10 cellular contexts compared by ENCODE assay signal in genomic region chr1:25907473-25908058, GRCh38. TPM values are rescaled to one million over a fixed set of nuclear protein-coding genes. Genes with fewer than 3 reads are reported as not detected.
DNase-seq lines count a peak whose midpoint lies in the region; ATAC-seq and TF ChIP-seq lines count a peak whose summit lies in the region.
"Had no signal": no experiment of that assay in that cellular context is flagged by ENCODE, and none has a peak within 500 bp of the region (broad histone marks: within the 10 kb centered on the region; RNA-seq: fewer than 3 reads in every experiment).

No MANE protein-coding gene starts in this region.

- no peak overlapping the region for H3K4me2 ChIP-seq in mammary epithelial cell (ENCODE audit: insufficient read depth, low read depth, low read length)
- peak overlapping the region; percentile 88 for H3K4me2 ChIP-seq in OCI-LY3 (ENCODE audit: low read length)

- in situ Hi-C loops in mammary epithelial cell (cut with MboI; ENCODE audit: low sequenced_read_pairs in 2 of 2) = loop anchor here in 1 of 2 donors (5.0 kb wide), 1 partner anchor 90 kb away; the partner anchor contains the start of gene PAFAH2

- peaks cover 29% of the 10 kb centered on the region for H3K79me2 ChIP-seq in mammary epithelial cell (ENCODE audit: insufficient read depth, low read length)
- H3K79me2 ChIP-seq in OCI-LY3 (ENCODE audit: low read length) = peaks cover 35% of the 10 kb centered on the region

- H3K9me3 Mint-ChIP-seq in MCF 10A (ENCODE audit: unreplicated experiment) (no peaks in the 10 kb centered on the region), glutamatergic neuron (ENCODE audit: unreplicated experiment) (peaks cover 24% of the 10 kb centered on the region)

- no peaks in the 10 kb centered on the region for H3K9me3 ChIP-seq in mammary epithelial cell (replicated peaks; ENCODE audit: insufficient read depth, low read length)
- H3K9me3 ChIP-seq in OCI-LY3 (ENCODE audit: insufficient read depth, low read length) = no peaks in the 10 kb centered on the region
- H3K9me3 ChIP-seq in adrenal gland (replicated peaks in 1 of 3) = no peaks in the 10 kb centered on the region
- H3K9me3 ChIP-seq: upper lobe of right lung had no signal

- H3K36me3 ChIP-seq in mammary epithelial cell (ENCODE audit: insufficient read depth, low read length) (peaks cover 3% of the 10 kb centered on the region), OCI-LY3 (replicated peaks; ENCODE audit: low read depth, low read length) (peaks cover 20% of the 10 kb centered on the region), adrenal gland (replicated peaks in 1 of 2) (no peaks in the 10 kb centered on the region)
- H3K36me3 ChIP-seq: upper lobe of right lung had no signal

- no peak overlapping the region for H3K4me3 ChIP-seq in mammary epithelial cell (replicated peaks in 1 of 3; ENCODE audit: insufficient read depth in 1 of 3, low read depth in 2 of 3, low read length in 3 of 3)
- H3K4me3 ChIP-seq in OCI-LY3 (ENCODE audit: low read length) = peak overlapping the region; percentile 100; the same call in 1 of the 2 replicates
- H3K4me3 ChIP-seq in adrenal gland = no peak overlapping the region

- no peak overlapping the region for H3K27ac ChIP-seq in mammary epithelial cell (ENCODE audit: insufficient read depth, low read depth, low read length)
- H3K27ac ChIP-seq in OCI-LY3 (ENCODE audit: low read length) = no peak overlapping the region
- H3K27ac ChIP-seq in temporal lobe (ENCODE audit: low read depth, low read length) = peak overlapping the region; percentile 89
- H3K27ac ChIP-seq in adrenal gland = peak overlapping the region in 1 of 5 donors; percentile 45
- H3K27ac ChIP-seq: upper lobe of right lung had no signal

- H2AFZ ChIP-seq in mammary epithelial cell (ENCODE audit: low read depth, low read length) (no peak overlapping the region), OCI-LY3 (ENCODE audit: low read depth, low read length) (no peak overlapping the region)

- BruUV-seq in MCF 10A (replicated peaks; lab: Mats Ljungman, UMichigan) (no TSS peak), mammary epithelial cell (replicated peaks; lab: Mats Ljungman, UMichigan) (no TSS peak)

- TF ChIP-seq CTCF in MCF 10A (IDR thresholded peaks at IDR 0.05; ENCODE audit: unreplicated experiment) (no peak), mammary epithelial cell (conservative IDR thresholded peaks at IDR 0.05 in 1 of 2, IDR thresholded peaks at IDR 0.05 in 1 of 2; ENCODE audit: extremely low read depth in 1 of 2, insufficient read depth in 1 of 2, low read depth in 1 of 2, low read length in 2 of 2) (no peak), OCI-LY3 (IDR thresholded peaks at IDR 0.05; ENCODE audit: low read depth, low read length) (no peak), glutamatergic neuron (IDR thresholded peaks at IDR 0.05; ENCODE audit: partially characterized antibody, unreplicated experiment) (no peak), adrenal gland (IDR thresholded peaks at IDR 0.05) (no peak)

- POLR2A ChIA-PET in MCF 10A (lab: Yijun Ruan, JAX) = interaction anchor here (0.7 to 4.4 kb wide), 2 partner anchors 89 to 411 kb away, joined by 3 to 27 read pairs; partner anchors contain the start of gene PAFAH2

- TF ChIP-seq POLR2A in adrenal gland (IDR thresholded peaks at IDR 0.05) = no peak

- CTCF ChIA-PET in MCF 10A (lab: Yijun Ruan, JAX) (interaction anchor here (0.6 to 1.5 kb wide), 3 partner anchors 12 to 548 kb away, joined by 3 to 5 read pairs (median 4); partner anchors contain the start of gene MTFR1L), mammary epithelial cell (lab: Charles Lee; ENCODE audit: low non-redundant PET) (no interaction called here)

- H3K27me3 Mint-ChIP-seq in MCF 10A (ENCODE audit: insufficient read depth, unreplicated experiment) = no peaks in the 10 kb centered on the region
- peaks cover 21% of the 10 kb centered on the region for H3K27me3 Mint-ChIP-seq in glutamatergic neuron (ENCODE audit: unreplicated experiment)

- H3K27me3 ChIP-seq in mammary epithelial cell (ENCODE audit: insufficient read depth, low read length) (no peaks in the 10 kb centered on the region), OCI-LY3 (ENCODE audit: low read depth, low read length) (no peaks in the 10 kb centered on the region), adrenal gland (no peaks in the 10 kb centered on the region)
- H3K27me3 ChIP-seq: upper lobe of right lung had no signal

- intact Hi-C loops in MCF 10A (cut with micrococcal nuclease) (no loop called here), mammary epithelial cell (cut with micrococcal nuclease) (no loop called here), adrenal gland (cut with DNase I) (no loop called here)

- H3K9ac ChIP-seq in mammary epithelial cell (ENCODE audit: insufficient read depth, low read length) (no peak overlapping the region), OCI-LY3 (ENCODE audit: low read length) (no peak overlapping the region)

- H3K27ac Mint-ChIP-seq in MCF 10A (ENCODE audit: low read depth, unreplicated experiment) = no peak overlapping the region
- peak overlapping the region; percentile 99 for H3K27ac Mint-ChIP-seq in glutamatergic neuron (ENCODE audit: unreplicated experiment)

- DNase-seq in MCF 10A (ENCODE audit: unreplicated experiment) (no peak), mammary epithelial cell (no peak), glutamatergic neuron (no peak), adrenal gland (no peak)
- no peak for DNase-seq in stimulated activated CD4-positive, alpha-beta T cell treated with anti-CD3 and anti-CD28 coated beads, Interleukin-4, amount 100 ng/mL, for 4 hours
- DNase-seq: Karpas-422, upper lobe of right lung had no signal

- 88% methylated on average over 9 of the region's 9 CpGs for WGBS in mammary epithelial cell (ENCODE audit: low coverage, missing lambda C conversion rate)
- WGBS in adrenal gland, 4 donors = 74 to 91% (median 86%) methylated on average over 9 of the region's 9 CpGs

- H3K4me1 ChIP-seq in mammary epithelial cell (ENCODE audit: insufficient read depth, low read length) (peaks cover 25% of the 10 kb centered on the region), OCI-LY3 (ENCODE audit: low read length) (peaks cover 14% of the 10 kb centered on the region), adrenal gland (replicated peaks in 1 of 2) (peaks cover 20 to 22% of the 10 kb centered on the region in 2 donors)

- no peaks in the 10 kb centered on the region for H3K36me3 Mint-ChIP-seq in MCF 10A (ENCODE audit: insufficient read depth, unreplicated experiment)
- no peaks in the 10 kb centered on the region for H3K36me3 Mint-ChIP-seq in glutamatergic neuron (ENCODE audit: unreplicated experiment)

- dilution Hi-C loops in mammary epithelial cell (cut with HindIII; ENCODE audit: low sequenced_read_pairs) = no loop called here

- ATAC-seq in GM18517 (IDR thresholded peaks at IDR 0.05; ENCODE audit: unreplicated experiment) = no peak

- H3K4me1 Mint-ChIP-seq in MCF 10A (ENCODE audit: insufficient read depth, unreplicated experiment) (peaks cover 12% of the 10 kb centered on the region), glutamatergic neuron (ENCODE audit: low read depth, unreplicated experiment) (peaks cover 24% of the 10 kb centered on the region)

- H4K20me1 ChIP-seq in mammary epithelial cell (ENCODE audit: insufficient read depth, low read length) (no peaks in the 10 kb centered on the region), OCI-LY3 (ENCODE audit: insufficient read depth, low read length) (peaks cover 21% of the 10 kb centered on the region)

- H3K4me3 Mint-ChIP-seq in MCF 10A (ENCODE audit: unreplicated experiment) = peak overlapping the region; percentile 91
- peak overlapping the region; percentile 88 for H3K4me3 Mint-ChIP-seq in glutamatergic neuron (ENCODE audit: unreplicated experiment)

RNA-seq across cellular contexts. Expression of gene STMN1, which starts 1.3 kb away (rescaled TPM):
- total RNA-seq in MCF 10A (2022) (99.3 and 137 TPM in 2 replicates), mammary epithelial cell (100 to 1,000 TPM in 1 of 2 donors, 10 to 100 TPM in 1; 42.5 to 202 TPM), glutamatergic neuron (ENCODE audit: unreplicated experiment) (2,298 TPM), temporal lobe (699 TPM), adrenal gland (10 to 100 TPM in 7 of 8 donors, 1 to 10 TPM in 1; 7.9 to 59.5 (median 20.7) TPM)
- polyA plus RNA-seq in mammary epithelial cell (73.8 TPM), adrenal gland (10 to 100 TPM; 32.6 to 88.7 (median 37.6) TPM)
- polyA minus RNA-seq in mammary epithelial cell = 50.2 TPM

RNA-seq across cellular contexts. Expression of gene PAQR7, which starts 32.1 kb away (rescaled TPM):
- total RNA-seq in MCF 10A (2022) (3.8 and 4.4 TPM in 2 replicates), mammary epithelial cell (10 to 100 TPM; 21.6 to 28.3 TPM), glutamatergic neuron (ENCODE audit: unreplicated experiment) (6.4 TPM), temporal lobe (4.7 TPM), adrenal gland (10 to 100 TPM; 31.1 to 71.8 (median 40.9) TPM)
- polyA plus RNA-seq in mammary epithelial cell (18.2 TPM), adrenal gland (10 to 100 TPM; 19.9 to 26.1 (median 20.6) TPM)
- 17.3 TPM for polyA minus RNA-seq in mammary epithelial cell

RNA-seq across cellular contexts. Expression of gene AUNIP, which starts 48.3 kb away (rescaled TPM):
- total RNA-seq in MCF 10A (2022) (5.2 and 9.4 TPM in 2 replicates), mammary epithelial cell (1 to 10 TPM; 5.7 to 9.3 TPM), glutamatergic neuron (ENCODE audit: unreplicated experiment) (1.3 TPM), temporal lobe (0.98 TPM), adrenal gland (1 to 10 TPM in 2 of 8 donors, under 1 TPM in 6; 0.24 to 1.5 (median 0.75) TPM)
- polyA plus RNA-seq in mammary epithelial cell (9.9 TPM), adrenal gland (1 to 10 TPM in 1 of 3 donors, under 1 TPM in 2; 0.56 to 1.2 (median 0.74) TPM)
- 10.2 TPM for polyA minus RNA-seq in mammary epithelial cell
- total RNA-seq: upper lobe of right lung had no signal
